ENCODE assay signal across 24 cellular contexts in the genomic region with DNA sequence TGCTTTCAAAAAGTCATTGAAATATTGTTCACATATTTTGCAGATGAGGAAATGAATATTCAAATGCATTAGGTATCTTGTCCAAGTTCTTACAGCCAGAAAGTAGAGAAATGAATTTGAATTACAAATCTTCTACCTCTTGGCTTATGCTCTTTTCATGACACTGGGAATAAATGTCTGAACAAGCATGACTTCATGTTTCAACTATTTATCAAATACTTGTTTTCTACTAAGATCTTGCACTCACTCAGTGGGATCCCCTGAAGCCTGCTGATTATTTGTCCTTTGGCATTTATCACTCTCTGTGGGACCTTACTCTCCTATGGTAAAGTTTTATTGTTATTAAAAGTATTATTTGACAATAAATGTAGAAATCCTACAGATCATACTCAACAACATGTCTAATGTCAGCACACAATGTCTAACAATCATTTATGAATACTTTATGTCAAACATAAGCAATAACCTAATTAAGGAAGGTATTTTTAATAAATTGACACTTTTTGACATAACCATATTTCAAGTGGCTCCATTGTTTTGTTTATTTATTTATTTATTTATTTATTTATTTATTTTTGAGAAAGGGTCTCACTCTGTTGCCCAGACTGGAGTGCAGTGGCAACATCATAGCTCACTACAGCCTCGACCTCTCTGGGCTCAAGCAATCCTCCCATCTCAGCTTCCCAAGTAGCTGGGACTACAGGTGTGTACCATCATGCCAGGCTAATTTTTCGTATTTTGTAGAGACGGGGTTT.
DNase-seq lines count a peak whose midpoint lies in the region; ATAC-seq and TF ChIP-seq lines count a peak whose summit lies in the region.
"Had no signal": no experiment of that assay in that cellular context is flagged by ENCODE, and none has a peak within 500 bp of the region (broad histone marks: within the 10 kb centered on the region; RNA-seq: fewer than 3 reads in every experiment).

No MANE protein-coding gene starts in this region.

- TF ChIP-seq CTCF in AG10803 (conservative IDR thresholded peaks at IDR 0.05; ENCODE audit: low read length) (no peak), HEK293 (tag by site-specific recombination; IDR thresholded peaks at IDR 0.05) (no peak), choroid plexus epithelial cell (conservative IDR thresholded peaks at IDR 0.05; ENCODE audit: low read depth, low read length) (no peak)

- H3K18ac ChIP-seq in mesendoderm (ENCODE audit: low read length), result no peak overlapping the region

- H2BK15ac ChIP-seq in mesendoderm (replicated peaks; ENCODE audit: low read depth), result no peak overlapping the region

- H2BK5ac ChIP-seq in mesendoderm (ENCODE audit: low read length), result no peak overlapping the region

- POLR2A ChIA-PET in HEK293 (lab: Yijun Ruan, JAX), result no interaction called here
- POLR2A ChIA-PET in activated CD4-positive, alpha-beta T cell treated with anti-CD3 and anti-CD28 coated beads, Interleukin-2, amount 10 ng/mL, durations not matched to agents 7 days and 5 days (lab: Charles Lee), result interaction anchor here (1.3 kb wide), 1 partner anchor 267 kb away, joined by 3 read pairs; the partner anchor contains the start of gene BTG1

- H3K23ac ChIP-seq in mesendoderm (ENCODE audit: low read length), result no peak overlapping the region

- H3K79me1 ChIP-seq in mesendoderm (ENCODE audit: low read length), result no peaks in the 10 kb centered on the region

- H3K27me3 Mint-ChIP-seq in activated CD4-positive, alpha-beta T cell treated with anti-CD3 and anti-CD28 coated beads, Interleukin-2, amount 10 ng/mL, durations not matched to agents 7 days and 5 days, result no peaks in the 10 kb centered on the region
- H3K27me3 Mint-ChIP-seq: B cell had no signal

- DNase-seq in AG10803 (ENCODE audit: low read depth) (peak; percentile 13), choroid plexus epithelial cell (ENCODE audit: low read depth) (peak; percentile 60), mesendoderm (peak; percentile 50), NCI-H1436 (lab: John Stamatoyannopoulos, UW) (no peak)
- DNase-seq in activated CD4-positive, alpha-beta T cell treated with anti-CD3 and anti-CD28 coated beads, Interleukin-2, amount 10 ng/mL, durations not matched to agents 7 days and 5 days, result no peak
- DNase-seq: 8988T, DMS53, KG1, MV-4-11, NCI-H1105 treated with DMSO at 0.1 percent for 48 hours, NCI-H1694, NCI-H2081, NCI-H2171 treated with DMSO at 0.1 percent for 48 hours, NCI-H524 treated with DMSO at 0.1 percent for 48 hours, NCI-H82, SIG-M5, SK-N-SH had no signal

- H3K56ac ChIP-seq in mesendoderm (ENCODE audit: low read length), result no peak overlapping the region

- H3K4me3 Mint-ChIP-seq in activated CD4-positive, alpha-beta T cell treated with anti-CD3 and anti-CD28 coated beads, Interleukin-2, amount 10 ng/mL, durations not matched to agents 7 days and 5 days, result no peak overlapping the region
- H3K4me3 Mint-ChIP-seq: B cell, CD14-positive monocyte had no signal

- H3K4me1 Mint-ChIP-seq in activated CD4-positive, alpha-beta T cell treated with anti-CD3 and anti-CD28 coated beads, Interleukin-2, amount 10 ng/mL, durations not matched to agents 7 days and 5 days, result peaks cover 13% of the 10 kb centered on the region

- WGBS in mesendoderm (ENCODE audit: extremely low coverage, insufficient coverage, low lambda C conversion rate), result no CpG with 5 or more reads among the region's 3 CpGs

- no peaks in the 10 kb centered on the region for H3K79me2 ChIP-seq in mesendoderm (ENCODE audit: control insufficient read depth, insufficient read depth, low read length)

- H3K9ac ChIP-seq in mesendoderm (ENCODE audit: low read length), result no peak overlapping the region
- H3K9ac ChIP-seq: SK-N-SH had no signal

- no peak overlapping the region for H3K27ac Mint-ChIP-seq in activated CD4-positive, alpha-beta T cell treated with anti-CD3 and anti-CD28 coated beads, Interleukin-2, amount 10 ng/mL, durations not matched to agents 7 days and 5 days
- H3K27ac Mint-ChIP-seq: CD14-positive monocyte had no signal

- H3K4me2 ChIP-seq in mesendoderm (ENCODE audit: low read length), result no peak overlapping the region
- H3K4me2 ChIP-seq: SK-N-SH had no signal

- H2AK5ac ChIP-seq in mesendoderm (ENCODE audit: low read length), result no peak overlapping the region

- H3K4me3 ChIP-seq in AG10803 (ENCODE audit: low read length) (no peak overlapping the region), HEK293 (ENCODE audit: low read depth, low read length) (no peak overlapping the region), choroid plexus epithelial cell (ENCODE audit: low read depth, low read length) (no peak overlapping the region), mesendoderm (ENCODE audit: low read length) (no peak overlapping the region)
- H3K4me3 ChIP-seq: GM12878 had no signal

- CTCF ChIA-PET in HEK293 (lab: Yijun Ruan, JAX), result interaction anchor here (0.6 kb wide), 1 partner anchor 196 kb away, joined by 3 read pairs; no protein-coding TSS in a partner anchor
- CTCF ChIA-PET in activated CD4-positive, alpha-beta T cell treated with anti-CD3 and anti-CD28 coated beads, Interleukin-2, amount 10 ng/mL, durations not matched to agents 7 days and 5 days (lab: Charles Lee), result no interaction called here

- H3K36me3 ChIP-seq in HEK293 (ENCODE audit: control insufficient read depth in 2 of 2, insufficient read depth in 1 of 2, low read length in 2 of 2) (no peaks in the 10 kb centered on the region), mesendoderm (ENCODE audit: control insufficient read depth, insufficient read depth, low read length) (no peaks in the 10 kb centered on the region)

- no peak overlapping the region for H3K4ac ChIP-seq in mesendoderm (ENCODE audit: low read depth, low read length)

- H3K27ac ChIP-seq in HEK293 (ENCODE audit: extremely low read depth, low read depth, low read length), result no peak overlapping the region
- H3K27ac ChIP-seq in mesendoderm (ENCODE audit: low read depth, low read length), result no peak overlapping the region

- H3K36me3 Mint-ChIP-seq in activated CD4-positive, alpha-beta T cell treated with anti-CD3 and anti-CD28 coated beads, Interleukin-2, amount 10 ng/mL, durations not matched to agents 7 days and 5 days (ENCODE audit: low read depth), result peaks cover 10% of the 10 kb centered on the region
- H3K36me3 Mint-ChIP-seq: CD14-positive monocyte had no signal

- H2BK120ac ChIP-seq in mesendoderm (ENCODE audit: low read depth, low read length), result no peak overlapping the region

- no peaks in the 10 kb centered on the region for H3K9me3 ChIP-seq in HEK293 (ENCODE audit: control insufficient read depth, insufficient read depth, low read depth, low read length)
- H3K9me3 ChIP-seq: SK-N-SH had no signal

- no peaks in the 10 kb centered on the region for H3K4me1 ChIP-seq in HEK293 (ENCODE audit: control insufficient read depth, insufficient read depth, low read length)
- H3K4me1 ChIP-seq in mesendoderm (ENCODE audit: control insufficient read depth, low read depth, low read length), result no peaks in the 10 kb centered on the region

- H4K5ac ChIP-seq in mesendoderm (ENCODE audit: low read length), result no peak overlapping the region

- ATAC-seq in HG02623 (IDR thresholded peaks at IDR 0.05; ENCODE audit: unreplicated experiment) (no peak), HG03280 (IDR thresholded peaks at IDR 0.05; ENCODE audit: unreplicated experiment) (no peak)
- ATAC-seq: GM12878, Panc1 had no signal

- no peaks in the 10 kb centered on the region for H3K27me3 ChIP-seq in mesendoderm (ENCODE audit: insufficient read depth, low read length, poor library complexity)

- no peak overlapping the region for H4K8ac ChIP-seq in mesendoderm (ENCODE audit: low read depth, low read length)

- peaks cover 19% of the 10 kb centered on the region for H3K9me3 Mint-ChIP-seq in activated CD4-positive, alpha-beta T cell treated with anti-CD3 and anti-CD28 coated beads, Interleukin-2, amount 10 ng/mL, durations not matched to agents 7 days and 5 days

TF ChIP-seq in HEK293, 187 proteins besides CTCF, POLR2A, EP300 and RAD21 (continues in another document):
- TF ChIP-seq KLF10 (tag by site-specific recombination; IDR thresholded peaks at IDR 0.05) (no peak), ZNF426 (tag by site-specific recombination; IDR thresholded peaks at IDR 0.05) (peak; percentile 35), HOXD13 (CRISPR knock-in tag; IDR thresholded peaks at IDR 0.05; ENCODE audit: borderline replicate concordance) (no peak), ZBTB26 (tag by site-specific recombination; optimal IDR thresholded peaks at IDR 0.05) (no peak), ZNF555 (tag by site-specific recombination; conservative IDR thresholded peaks at IDR 0.05) (peak; percentile 23), ZNF488 (tag by site-specific recombination; IDR thresholded peaks at IDR 0.05) (no peak), ZNF521 (tag by site-specific recombination; IDR thresholded peaks at IDR 0.05) (no peak), ZNF140 (tag by site-specific recombination; IDR thresholded peaks at IDR 0.05) (0 out of 2 replicates have a peak, but pooled peaks have one; percentile 24)

Comparison
In these comparisons a context has a peak if more than half of its experiments do, and no peak if none do; other contexts are left out.
1. DNase-seq: peak in AG10803 (single experiment), choroid plexus epithelial cell (single experiment) and mesendoderm (single experiment); none in NCI-H1436 (single experiment) and activated CD4-positive, alpha-beta T cell treated with anti-CD3 and anti-CD28 coated beads, Interleukin-2, amount 10 ng/mL, durations not matched to agents 7 days and 5 days (single experiment).